Comparison of ENCODE assay signal across 1 cellular context in genomic region chr12:76198839-76199238, GRCh38.
TF ChIP-seq lines count a peak whose summit lies in the region.

No MANE protein-coding gene starts in this region.

TF ChIP-seq in IMR-90, 13 proteins besides CTCF, POLR2A, EP300 and RAD21:
- no peak for TF ChIP-seq MAFK (IDR thresholded peaks at IDR 0.05; ENCODE audit: low read depth, low read length)
